In the genomic region with DNA sequence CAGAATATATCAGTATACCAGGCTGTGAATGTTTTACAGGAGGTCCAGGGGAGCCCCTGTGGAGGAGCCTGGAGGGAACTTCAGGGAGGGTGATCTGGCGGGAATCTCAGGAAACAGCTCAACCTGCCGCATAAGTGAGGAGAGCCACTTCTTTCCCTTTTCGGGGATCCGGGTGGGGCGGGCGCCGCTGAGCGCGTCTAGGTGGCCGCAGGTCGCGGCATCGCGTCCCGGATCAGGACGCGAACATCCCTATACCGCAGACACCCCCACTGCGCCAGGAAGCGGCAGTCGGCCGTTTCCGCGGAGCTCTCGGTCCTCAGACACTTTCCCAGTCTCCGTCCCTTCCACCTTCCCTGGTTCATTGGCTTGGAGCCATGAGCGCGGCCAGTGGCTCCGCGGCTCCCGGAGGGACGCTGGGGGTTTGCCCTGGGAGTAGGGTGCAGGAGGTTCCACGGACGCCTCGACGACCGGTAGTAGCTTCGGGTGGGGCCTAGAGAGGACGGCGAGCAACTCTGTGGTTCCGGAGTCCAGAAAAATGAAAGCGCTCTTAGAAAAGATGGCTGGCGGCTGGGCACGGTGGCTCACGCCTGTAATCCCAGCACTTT, we compare ENCODE assay signal across 6 cellular contexts. TPM values are rescaled to one million over a fixed set of nuclear protein-coding genes. Genes with fewer than 3 reads are reported as not detected.
A peak's percentile ranks its signal among the peaks of the same experiment; 100 is the strongest.
DNase-seq lines count a peak whose midpoint lies in the region; TF ChIP-seq lines count a peak whose summit lies in the region.

No MANE protein-coding gene starts in this region.

- H3K4me3 Mint-ChIP-seq in MCF 10A (ENCODE audit: unreplicated experiment), result no peak overlapping the region
- peak overlapping the region; percentile 89 to 94 (median 91) for H3K4me3 Mint-ChIP-seq in immature natural killer cell

- peak overlapping the region; percentile 61 to 65 for H3K27ac ChIP-seq in breast epithelium
- peak overlapping the region; percentile 51 for H3K27ac ChIP-seq in vagina

- H3K4me1 Mint-ChIP-seq in MCF 10A (ENCODE audit: insufficient read depth, unreplicated experiment), result peaks cover 1% of the 10 kb centered on the region
- H3K4me1 Mint-ChIP-seq in immature natural killer cell, result peaks cover 28 to 33% of the 10 kb centered on the region in 2 donors

- H3K36me3 Mint-ChIP-seq in MCF 10A (ENCODE audit: insufficient read depth, unreplicated experiment) (peaks cover 5% of the 10 kb centered on the region), immature natural killer cell (peaks cover 0 to 1% (median 0%) of the 10 kb centered on the region in 3 donors)

- no peaks in the 10 kb centered on the region for H3K9me3 Mint-ChIP-seq in MCF 10A (ENCODE audit: unreplicated experiment)
- H3K9me3 Mint-ChIP-seq in immature natural killer cell, result no peaks in the 10 kb centered on the region

- no peaks in the 10 kb centered on the region for H3K9me3 ChIP-seq in breast epithelium
- H3K9me3 ChIP-seq in vagina, result no peaks in the 10 kb centered on the region

- H3K4me1 ChIP-seq in breast epithelium (no peaks in the 10 kb centered on the region), vagina (peaks cover 27% of the 10 kb centered on the region)

- H3K4me3 ChIP-seq in breast epithelium (peak overlapping the region; percentile 43 to 67 (median 61)), vagina (peak overlapping the region; percentile 43 to 62)

- BruUV-seq in MCF 10A (replicated peaks; lab: Mats Ljungman, UMichigan), result no TSS peak

- CTCF ChIA-PET in MCF 10A (lab: Yijun Ruan, JAX), result no interaction called here

- POLR2A ChIA-PET in MCF 10A (lab: Yijun Ruan, JAX), result interaction anchor here (0.6 kb wide), 1 partner anchor 11 kb away, joined by 3 read pairs; no protein-coding TSS in a partner anchor

- H3K27me3 ChIP-seq in breast epithelium (no peaks in the 10 kb centered on the region), vagina (no peaks in the 10 kb centered on the region)

- intact Hi-C loops in breast epithelium (cut with DNase I; ENCODE audit: low total_unique reads), result no loop called here
- intact Hi-C loops in MCF 10A (cut with micrococcal nuclease), result no loop called here
- intact Hi-C loops in vagina (cut with DNase I), result no loop called here

- H3K27ac Mint-ChIP-seq in MCF 10A (ENCODE audit: low read depth, unreplicated experiment) (no peak overlapping the region), immature natural killer cell (peak overlapping the region; percentile 90 to 97 (median 93))

- TF ChIP-seq POLR2A in breast epithelium (IDR thresholded peaks at IDR 0.05) (no peak), vagina (IDR thresholded peaks at IDR 0.05) (no peak)

- H3K27me3 Mint-ChIP-seq in MCF 10A (ENCODE audit: insufficient read depth, unreplicated experiment) (no peaks in the 10 kb centered on the region), immature natural killer cell (ENCODE audit: low read depth in 3 of 3) (peaks cover 4 to 11% (median 8%) of the 10 kb centered on the region in 3 donors)

- H3K36me3 ChIP-seq in breast epithelium (no peaks in the 10 kb centered on the region), vagina (no peaks in the 10 kb centered on the region)

- TF ChIP-seq CTCF in breast epithelium (IDR thresholded peaks at IDR 0.05) (no peak), MCF 10A (IDR thresholded peaks at IDR 0.05; ENCODE audit: unreplicated experiment) (no peak), vagina (IDR thresholded peaks at IDR 0.05) (no peak)

- no peak for DNase-seq in breast epithelium (ENCODE audit: low spot score in 2 of 2)
- no peak for DNase-seq in MCF 10A (ENCODE audit: unreplicated experiment)
- DNase-seq in immature natural killer cell, result peak; percentile 44 to 53 (median 53)
- DNase-seq in vagina (ENCODE audit: extremely low spot score in 2 of 2), result no peak
- DNase-seq in NOMO-1 (lab: John Stamatoyannopoulos, UW; ENCODE audit: unreplicated experiment in 2 of 2), result no peak
- DNase-seq in NCI-H82 treated with DMSO at 0.1 percent for 48 hours (lab: John Stamatoyannopoulos, UW; ENCODE audit: unreplicated experiment), result no peak

RNA-seq across cellular contexts. Expression of a gene that starts 3.1 kb away (rescaled TPM):
- 1 to 10 TPM; 4.0 to 8.2 (median 7.5) TPM for total RNA-seq in breast epithelium
- total RNA-seq in MCF 10A (2022), result 8.3 and 10.6 TPM in 2 replicates
- 1 to 10 TPM; 1.3 to 6.3 (median 2.3) TPM for polyA plus RNA-seq in immature natural killer cell
- total RNA-seq in vagina, result 18.4 TPM

RNA-seq across cellular contexts. Expression of a gene that starts 10.2 kb away (rescaled TPM):
- total RNA-seq in breast epithelium (10 to 100 TPM; 17.4 to 18.4 (median 18.4) TPM), MCF 10A (2022) (9.0 and 11.6 TPM in 2 replicates), vagina (20.1 TPM)
- polyA plus RNA-seq in immature natural killer cell, result 10 to 100 TPM; 31.9 to 39.0 (median 33.6) TPM

RNA-seq across cellular contexts. Expression of a gene that starts 24.2 kb away (rescaled TPM):
- total RNA-seq in breast epithelium (10 to 100 TPM in 2 of 3 donors, 1 to 10 TPM in 1; 6.7 to 14.4 (median 12.0) TPM), MCF 10A (2022) (12.8 and 16.3 TPM in 2 replicates), vagina (21.6 TPM)
- 1 to 10 TPM; 1.2 to 3.3 (median 1.9) TPM for polyA plus RNA-seq in immature natural killer cell

RNA-seq across cellular contexts. Expression of a gene that starts 26.7 kb away (rescaled TPM):
- 10 to 100 TPM; 10.7 to 14.7 (median 13.2) TPM for total RNA-seq in breast epithelium
- total RNA-seq in MCF 10A (2022), result 13.7 TPM in 2 replicates
- polyA plus RNA-seq in immature natural killer cell, result 10 to 100 TPM in 1 of 3 donors, 1 to 10 TPM in 2; 7.4 to 10.2 (median 8.3) TPM
- 10.6 TPM for total RNA-seq in vagina

RNA-seq across cellular contexts. Expression of a gene that starts 34.9 kb away (rescaled TPM):
- total RNA-seq in breast epithelium (10 to 100 TPM; 23.3 to 33.2 (median 29.8) TPM), MCF 10A (2022) (38.6 and 39.3 TPM in 2 replicates), vagina (30.7 TPM)
- 1 to 10 TPM in 2 of 3 donors, under 1 TPM in 1; 0.15 to 1.7 (median 1.3) TPM for polyA plus RNA-seq in immature natural killer cell

Comparison
In these comparisons a context has a peak if more than half of its experiments do, and no peak if none do; other contexts are left out.
1. DNase-seq: peak in immature natural killer cell (3 of 3); none in breast epithelium (0 of 2), MCF 10A (single experiment), vagina (0 of 2), NOMO-1 (0 of 2) and NCI-H82 treated with DMSO at 0.1 percent for 48 hours (single experiment).